Comparison of ENCODE assay signal across 24 cellular contexts in genomic region chr21:14522689-14523088, GRCh38. TPM values are rescaled to one million over a fixed set of nuclear protein-coding genes. Genes with fewer than 3 reads are reported as not detected.
A peak's percentile ranks its signal among the peaks of the same experiment; 100 is the strongest.
DNase-seq lines count a peak whose midpoint lies in the region; ATAC-seq and TF ChIP-seq lines count a peak whose summit lies in the region.
"Had no signal": no experiment of that assay in that cellular context is flagged by ENCODE, and none has a peak within 500 bp of the region (broad histone marks: within the 10 kb centered on the region; RNA-seq: fewer than 3 reads in every experiment).

No MANE protein-coding gene starts in this region.

- H3K4me1 ChIP-seq in OCI-LY1 (ENCODE audit: insufficient read depth, low read length, severe bottlenecking), result peaks cover 63% of the 10 kb centered on the region
- H3K4me1 ChIP-seq in smooth muscle cell (ENCODE audit: low read depth), result no peaks in the 10 kb centered on the region
- H3K4me1 ChIP-seq: neural progenitor cell had no signal

- H3K4me2 ChIP-seq in OCI-LY1 (ENCODE audit: low read length), result peak overlapping the region; percentile 28; the same call in 1 of the 2 replicates
- no peak overlapping the region for H3K4me2 ChIP-seq in smooth muscle cell
- H3K4me2 ChIP-seq: neural progenitor cell had no signal

- intact Hi-C loops in dendritic cell treated with granulocyte-macrophage colony-stimulating factor and Interleukin-4, amounts not matched to agents 40 ng/mL and 50 ng/mL, for 4 days (cut with micrococcal nuclease), result loop anchor here (1.0 to 5.0 kb wide), 3 partner anchors 24 to 215 kb away; partner anchors contain the start of gene SAMSN1

- H3K4me3 ChIP-seq in GM08714 (ENCODE audit: low read length), result 0 out of 2 replicates have a peak overlapping the region, but pooled peaks have one; percentile 48
- no peak overlapping the region for H3K4me3 ChIP-seq in OCI-LY1 (ENCODE audit: low read depth, low read length, poor library complexity, severe bottlenecking)
- no peak overlapping the region for H3K4me3 ChIP-seq in smooth muscle cell
- H3K4me3 ChIP-seq: cardiac muscle cell, gastroesophageal sphincter, neural progenitor cell, psoas muscle, thyroid gland had no signal

- peak overlapping the region; percentile 40 for H3K4me3 Mint-ChIP-seq in dendritic cell treated with granulocyte-macrophage colony-stimulating factor and Interleukin-4, amounts not matched to agents 40 ng/mL and 50 ng/mL, for 4 days
- H3K4me3 Mint-ChIP-seq in stimulated activated effector memory CD8-positive, alpha-beta T cell treated with anti-CD3 and anti-CD28 coated beads, Interleukin-12 subunit alpha, Interleukin-12 subunit beta, amount 100 ng/mL, for 72 hours, result peak overlapping the region; percentile 62
- H3K4me3 Mint-ChIP-seq: H9, neural progenitor cell had no signal

- no peaks in the 10 kb centered on the region for H3K9me3 Mint-ChIP-seq in dendritic cell treated with granulocyte-macrophage colony-stimulating factor and Interleukin-4, amounts not matched to agents 40 ng/mL and 50 ng/mL, for 4 days
- no peaks in the 10 kb centered on the region for H3K9me3 Mint-ChIP-seq in stimulated activated effector memory CD8-positive, alpha-beta T cell treated with anti-CD3 and anti-CD28 coated beads, Interleukin-12 subunit alpha, Interleukin-12 subunit beta, amount 100 ng/mL, for 72 hours
- H3K9me3 Mint-ChIP-seq: activated CD4-positive, alpha-beta memory T cell treated with anti-CD3 and anti-CD28 coated beads for 36 hours; activated T-helper 1 cell treated with anti-CD3 and anti-CD28 coated beads, Interleukin-12 subunit alpha, Interleukin-12 subunit beta, Interleukin-2, Interleukin-4 antibody, amounts not matched to agents 30 ng/mL and 10 ng/mL and 1 ng/mL, durations not matched to agents 14 hours and 24 hours and 36 hours; H9; neural progenitor cell; T-cell had no signal

- no peaks in the 10 kb centered on the region for H3K27me3 ChIP-seq in OCI-LY1 (ENCODE audit: insufficient read depth, low read length)
- H3K27me3 ChIP-seq in smooth muscle cell (ENCODE audit: low read depth), result no peaks in the 10 kb centered on the region
- H3K27me3 ChIP-seq: cardiac muscle cell, gastroesophageal sphincter, neural progenitor cell, thyroid gland had no signal

- 0 out of 2 replicates have a peak, but pooled peaks cover 9% of the 10 kb centered on the region for H3K79me2 ChIP-seq in OCI-LY1 (ENCODE audit: insufficient read depth, low read length)
- H3K79me2 ChIP-seq in smooth muscle cell (ENCODE audit: low read depth), result no peaks in the 10 kb centered on the region

- H3K36me3 ChIP-seq in OCI-LY1 (ENCODE audit: insufficient read depth, low read length) (no peaks in the 10 kb centered on the region), smooth muscle cell (ENCODE audit: low read depth) (no peaks in the 10 kb centered on the region)
- H3K36me3 ChIP-seq: cardiac muscle cell, gastroesophageal sphincter, neural progenitor cell, thyroid gland had no signal

- H4K20me1 ChIP-seq in OCI-LY1 (ENCODE audit: insufficient read depth, low read length) (no peaks in the 10 kb centered on the region), smooth muscle cell (ENCODE audit: low read depth) (no peaks in the 10 kb centered on the region)

- WGBS in smooth muscle cell (ENCODE audit: low lambda C conversion rate), result 94% methylated on average over 3 of the region's 3 CpGs

- no peak for ATAC-seq in stimulated activated effector memory CD8-positive, alpha-beta T cell treated with anti-CD3 and anti-CD28 coated beads, Interleukin-12 subunit alpha, Interleukin-12 subunit beta, amount 100 ng/mL, for 72 hours
- ATAC-seq in HG03139 (IDR thresholded peaks at IDR 0.05; ENCODE audit: unreplicated experiment), result no peak
- ATAC-seq: esophagus mucosa, gastroesophageal sphincter, psoas muscle had no signal

- peak overlapping the region; percentile 32 for H3K27ac ChIP-seq in OCI-LY1 (ENCODE audit: low read depth, low read length, poor library complexity, severe bottlenecking)
- no peak overlapping the region for H3K27ac ChIP-seq in smooth muscle cell (ENCODE audit: low read depth)
- H3K27ac ChIP-seq: cardiac muscle cell, gastroesophageal sphincter, neural progenitor cell, psoas muscle, thyroid gland, VCaP had no signal

- peaks cover 39% of the 10 kb centered on the region for H3K4me1 Mint-ChIP-seq in dendritic cell treated with granulocyte-macrophage colony-stimulating factor and Interleukin-4, amounts not matched to agents 40 ng/mL and 50 ng/mL, for 4 days (ENCODE audit: low read depth)
- peaks cover 39% of the 10 kb centered on the region for H3K4me1 Mint-ChIP-seq in stimulated activated effector memory CD8-positive, alpha-beta T cell treated with anti-CD3 and anti-CD28 coated beads, Interleukin-12 subunit alpha, Interleukin-12 subunit beta, amount 100 ng/mL, for 72 hours

- H3K27ac Mint-ChIP-seq in dendritic cell treated with granulocyte-macrophage colony-stimulating factor and Interleukin-4, amounts not matched to agents 40 ng/mL and 50 ng/mL, for 4 days, result peak overlapping the region; percentile 85
- peak overlapping the region; percentile 86 for H3K27ac Mint-ChIP-seq in stimulated activated effector memory CD8-positive, alpha-beta T cell treated with anti-CD3 and anti-CD28 coated beads, Interleukin-12 subunit alpha, Interleukin-12 subunit beta, amount 100 ng/mL, for 72 hours
- H3K27ac Mint-ChIP-seq: H9, neural progenitor cell had no signal

- peaks cover 44% of the 10 kb centered on the region for H3K36me3 Mint-ChIP-seq in dendritic cell treated with granulocyte-macrophage colony-stimulating factor and Interleukin-4, amounts not matched to agents 40 ng/mL and 50 ng/mL, for 4 days (ENCODE audit: low read depth)
- H3K36me3 Mint-ChIP-seq in stimulated activated effector memory CD8-positive, alpha-beta T cell treated with anti-CD3 and anti-CD28 coated beads, Interleukin-12 subunit alpha, Interleukin-12 subunit beta, amount 100 ng/mL, for 72 hours, result peaks cover 86% of the 10 kb centered on the region
- H3K36me3 Mint-ChIP-seq: neural progenitor cell had no signal

- no peaks in the 10 kb centered on the region for H3K9me2 ChIP-seq in OCI-LY1 (ENCODE audit: low read depth, low read length)

- DNase-seq in stimulated activated effector memory CD8-positive, alpha-beta T cell treated with anti-CD3 and anti-CD28 coated beads, Interleukin-12 subunit alpha, Interleukin-12 subunit beta, amount 100 ng/mL, for 72 hours (ENCODE audit: low spot score in 2 of 2), result no peak
- DNase-seq in NCI-H1436 treated with DMSO at 0.1 percent for 48 hours (lab: John Stamatoyannopoulos, UW) (no peak), smooth muscle cell (lab: John Stamatoyannopoulos, UW; ENCODE audit: unreplicated experiment) (no peak)
- DNase-seq: amniotic stem cell, H9, midbrain, NCI-H146, NCI-H2171 treated with DMSO at 0.1 percent for 48 hours, NCI-H69, Right ventricle myocardium superior, thyroid gland had no signal

- H2AFZ ChIP-seq in OCI-LY1 (ENCODE audit: low read length) (no peak overlapping the region), smooth muscle cell (ENCODE audit: low read depth) (no peak overlapping the region)
- H2AFZ ChIP-seq: neural progenitor cell had no signal

- H3K27me3 Mint-ChIP-seq in dendritic cell treated with granulocyte-macrophage colony-stimulating factor and Interleukin-4, amounts not matched to agents 40 ng/mL and 50 ng/mL, for 4 days, result no peaks in the 10 kb centered on the region
- H3K27me3 Mint-ChIP-seq: activated CD4-positive, alpha-beta memory T cell treated with anti-CD3 and anti-CD28 coated beads for 36 hours; T-cell had no signal

- peaks cover 5% of the 10 kb centered on the region; the same call in 1 of the 2 replicates for H3F3A ChIP-seq in OCI-LY1 (ENCODE audit: insufficient read depth, low read length)
- H3F3A ChIP-seq in smooth muscle cell (ENCODE audit: low read depth), result no peaks in the 10 kb centered on the region

- H3K9ac ChIP-seq in OCI-LY1 (ENCODE audit: low read length) (no peak overlapping the region), smooth muscle cell (ENCODE audit: low read depth) (no peak overlapping the region)
- H3K9ac ChIP-seq: neural progenitor cell had no signal

- H3K9me3 ChIP-seq in OCI-LY1 (ENCODE audit: low read length) (no peaks in the 10 kb centered on the region), smooth muscle cell (replicated peaks; ENCODE audit: low read depth) (no peaks in the 10 kb centered on the region)
- H3K9me3 ChIP-seq: gastroesophageal sphincter, psoas muscle, thyroid gland had no signal

- TF ChIP-seq CTCF in OCI-LY1 (IDR thresholded peaks at IDR 0.05; ENCODE audit: low read length) (no peak), smooth muscle cell (IDR thresholded peaks at IDR 0.05; ENCODE audit: borderline replicate concordance, insufficient read depth, poor library complexity, severe bottlenecking) (no peak)

RNA-seq across cellular contexts. Expression of gene SAMSN1, which starts 23.4 kb away (rescaled TPM):
- 0.13 TPM in 1 of 2 replicates, not detected in the other for total RNA-seq in smooth muscle cell
- not detected in 2 replicates for polyA plus RNA-seq in smooth muscle cell
